1 cellular context compared by ENCODE assay signal in genomic region chr6:149331871-149332270, GRCh38.
TF ChIP-seq lines count a peak whose summit lies in the region.

No MANE protein-coding gene starts in this region.

TF ChIP-seq in GM12878, 131 proteins besides CTCF, POLR2A, EP300 and RAD21 (continued from another document):
- TF ChIP-seq CUX1 (IDR thresholded peaks at IDR 0.05; ENCODE audit: insufficient replicate concordance, low read depth, low read length) = no peak
- no peak for TF ChIP-seq CBX5 (IDR thresholded peaks at IDR 0.05; ENCODE audit: low read depth)
- no peak for TF ChIP-seq MTA2 (IDR thresholded peaks at IDR 0.05; ENCODE audit: low read depth)
- TF ChIP-seq ATF3 (IDR thresholded peaks at IDR 0.05; ENCODE audit: borderline replicate concordance, extremely low read depth, low read depth, low read length) = no peak
- TF ChIP-seq SRF (IDR thresholded peaks at IDR 0.05; ENCODE audit: low read depth in 2 of 2, low read length in 2 of 2) = no peak
- TF ChIP-seq TBL1XR1 (IDR thresholded peaks at IDR 0.05; ENCODE audit: low read depth, low read length) = no peak
- no peak for TF ChIP-seq TCF7 (IDR thresholded peaks at IDR 0.05; ENCODE audit: borderline replicate concordance)
- no peak for TF ChIP-seq MEF2B (IDR thresholded peaks at IDR 0.05; ENCODE audit: partially characterized antibody, poor library complexity, severe bottlenecking)
